In genomic region chr6:140314675-140315074, GRCh38 we compare ENCODE assay signal across 24 cellular contexts.
"Had no signal": no experiment of that assay in that cellular context is flagged by ENCODE, and none has a peak within 500 bp of the region (broad histone marks: within the 10 kb centered on the region; RNA-seq: fewer than 3 reads in every experiment).

No MANE protein-coding gene starts in this region.

- H3K27me3 ChIP-seq: brain microvascular endothelial cell, dorsolateral prefrontal cortex had no signal

- DNase-seq: activated CD4-positive, alpha-beta memory T cell treated with anti-CD3 and anti-CD28 coated beads for 36 hours; activated CD4-positive, alpha-beta T cell treated with anti-CD3 and anti-CD28 coated beads for 36 hours; activated CD4-positive, alpha-beta T cell treated with anti-CD3 and anti-CD28 coated beads, Interleukin-2, amount 10 ng/mL, durations not matched to agents 24 days and 14 days; activated CD4-positive, CD25-positive, alpha-beta regulatory T cell; activated CD4-positive, CD25-positive, alpha-beta regulatory T cell treated with anti-CD3 and anti-CD28 coated beads, Interleukin-2, amount 50 U/mL, for 72 hours; activated CD8-positive, alpha-beta memory T cell treated with anti-CD3 and anti-CD28 coated beads, Interleukin-2, amount 10 ng/mL, durations not matched to agents 7 days and 5 days; activated CD8-positive, alpha-beta memory T cell treated with anti-CD3 and anti-CD28 coated beads, Interleukin-2, amount 50 U/mL, for 4 hours; activated CD8-positive, alpha-beta T cell treated with anti-CD3 and anti-CD28 coated beads, Interleukin-2, amount 10 ng/mL, durations not matched to agents 7 days and 5 days; activated effector memory CD4-positive, alpha-beta T cell treated with anti-CD3 and anti-CD28 coated beads, Interleukin-2, amount 50 U/mL, for 16 hours; activated naive CD4-positive, alpha-beta T cell treated with anti-CD3 and anti-CD28 coated beads for 36 hours; activated naive CD8-positive, alpha-beta T cell treated with anti-CD3 and anti-CD28 coated beads for 36 hours; activated naive CD8-positive, alpha-beta T cell treated with anti-CD3 and anti-CD28 coated beads, Interleukin-2, amount 50 U/mL, for 24 hours; activated T-cell treated with anti-CD3 and anti-CD28 coated beads, Interleukin-2, amount 50 U/mL, for 48 hours; amniotic stem cell; anterior cingulate cortex; brain microvascular endothelial cell; dorsolateral prefrontal cortex; effector memory CD4-positive, alpha-beta T cell; endodermal cell; foreskin fibroblast; head of caudate nucleus; T-helper 2 cell had no signal

- H3K4me3 ChIP-seq: coronary artery, dorsolateral prefrontal cortex had no signal

- H3K36me3 ChIP-seq: brain microvascular endothelial cell had no signal

- ATAC-seq: activated CD4-positive, alpha-beta T cell treated with anti-CD3 and anti-CD28 coated beads for 36 hours; activated CD8-positive, alpha-beta memory T cell treated with anti-CD3 and anti-CD28 coated beads, Interleukin-2, amount 10 ng/mL, durations not matched to agents 7 days and 5 days; activated CD8-positive, alpha-beta T cell treated with anti-CD3 and anti-CD28 coated beads, Interleukin-2, amount 10 ng/mL, durations not matched to agents 7 days and 5 days; activated naive CD8-positive, alpha-beta T cell treated with anti-CD3 and anti-CD28 coated beads, Interleukin-2, amount 50 U/mL, for 24 hours; esophagus mucosa had no signal

- H3K27ac ChIP-seq: brain microvascular endothelial cell, coronary artery, dorsolateral prefrontal cortex had no signal
